In genomic region chr2:6970551-6970950, GRCh38 we compare ENCODE assay signal across 24 cellular contexts.
"Had no signal": no experiment of that assay in that cellular context is flagged by ENCODE, and none has a peak within 500 bp of the region (broad histone marks: within the 10 kb centered on the region; RNA-seq: fewer than 3 reads in every experiment).

No MANE protein-coding gene starts in this region.

- H3K27me3 Mint-ChIP-seq: dendritic cell treated with granulocyte-macrophage colony-stimulating factor and Interleukin-4, amounts not matched to agents 40 ng/mL and 50 ng/mL, for 4 days; naive thymus-derived CD8-positive, alpha-beta T cell; type B pancreatic cell had no signal

- H3K36me3 ChIP-seq: colonic mucosa, gastrocnemius medialis, lower lobe of right lung, ovary, right lobe of liver, tibial artery had no signal

- H3K27ac ChIP-seq: colonic mucosa, gastrocnemius medialis, lower lobe of right lung, ovary, psoas muscle, right lobe of liver, stomach, testis, tibial artery had no signal

- DNase-seq: colonic mucosa; effector memory CD4-positive, alpha-beta T cell; foreskin fibroblast; gastrocnemius medialis; left ventricle myocardium superior; lower lobe of right lung; naive thymus-derived CD8-positive, alpha-beta T cell; nephron progenitor cell; nucleus accumbens; ovary; posterior cingulate gyrus; psoas muscle; right lobe of liver; small intestine; stimulated activated CD4-positive, alpha-beta T cell treated with anti-CD3 and anti-CD28 coated beads, Interleukin-12 subunit alpha, Interleukin-12 subunit beta, amount 100 ng/mL, for 4 hours; stimulated activated CD4-positive, alpha-beta T cell treated with anti-CD3 and anti-CD28 coated beads, Interleukin-1b, Interleukin-23, amount 100 ng/mL, for 48 hours; stimulated activated CD4-positive, alpha-beta T cell treated with anti-CD3 and anti-CD28 coated beads, Interleukin-4, amount 100 ng/mL, for 1 hour; stimulated activated CD8-positive, alpha-beta memory T cell treated with anti-CD3 and anti-CD28 coated beads, Interleukin-4, amount 100 ng/mL, for 48 hours; stimulated activated naive CD4-positive, alpha-beta T cell treated with Interleukin-2 at 50 U/mL for 16 hours; stomach; testis; tibial artery had no signal

- H3K27ac Mint-ChIP-seq: dendritic cell treated with granulocyte-macrophage colony-stimulating factor and Interleukin-4, amounts not matched to agents 40 ng/mL and 50 ng/mL, for 4 days had no signal

- H3K4me3 ChIP-seq: colonic mucosa, gastrocnemius medialis, lower lobe of right lung, ovary, psoas muscle, right lobe of liver, stomach, testis, tibial artery had no signal

- H3K4me3 Mint-ChIP-seq: dendritic cell treated with granulocyte-macrophage colony-stimulating factor and Interleukin-4, amounts not matched to agents 40 ng/mL and 50 ng/mL, for 4 days; naive thymus-derived CD8-positive, alpha-beta T cell; nephron progenitor cell; type B pancreatic cell had no signal

- H3K9me3 Mint-ChIP-seq: dendritic cell treated with granulocyte-macrophage colony-stimulating factor and Interleukin-4, amounts not matched to agents 40 ng/mL and 50 ng/mL, for 4 days; naive thymus-derived CD8-positive, alpha-beta T cell; nephron progenitor cell; type B pancreatic cell had no signal

- H3K27me3 ChIP-seq: colonic mucosa, gastrocnemius medialis, ovary, right lobe of liver, stomach, testis, tibial artery had no signal

- H3K9me3 ChIP-seq: colonic mucosa, gastrocnemius medialis, lower lobe of right lung, ovary, psoas muscle, right lobe of liver, stomach, testis, tibial artery had no signal

- ATAC-seq: gastrocnemius medialis; left ventricle myocardium superior; lower lobe of right lung; naive thymus-derived CD8-positive, alpha-beta T cell; psoas muscle; right lobe of liver had no signal

- H3K4me1 ChIP-seq: colonic mucosa, lower lobe of right lung, right lobe of liver, stomach, testis, tibial artery had no signal
